ENCODE assay signal across 8 cellular contexts in genomic region chr1:52055854-52056109, GRCh38. TPM values are rescaled to one million over a fixed set of nuclear protein-coding genes. Genes with fewer than 3 reads are reported as not detected.
DNase-seq lines count a peak whose midpoint lies in the region; ATAC-seq, FAIRE-seq and TF ChIP-seq lines count a peak whose summit lies in the region.

No MANE protein-coding gene starts in this region.

- peaks cover 50% of the 10 kb centered on the region for H3K36me3 Mint-ChIP-seq in stimulated activated naive CD8-positive, alpha-beta T cell treated with anti-CD3 and anti-CD28 coated beads, Interleukin-15, Interleukin-2, amounts not matched to agents 100 ng/mL and 50 ng/mL, for 24 hours (ENCODE audit: low read depth)

- ATAC-seq in stimulated activated naive CD8-positive, alpha-beta T cell treated with anti-CD3 and anti-CD28 coated beads, Interleukin-15, Interleukin-2, amounts not matched to agents 100 U/mL and 50 U/mL, for 24 hours = no peak
- no peak for ATAC-seq in HG03280 (IDR thresholded peaks at IDR 0.05; ENCODE audit: unreplicated experiment)

- H3K27ac Mint-ChIP-seq in stimulated activated naive CD8-positive, alpha-beta T cell treated with anti-CD3 and anti-CD28 coated beads, Interleukin-15, Interleukin-2, amounts not matched to agents 100 ng/mL and 50 ng/mL, for 24 hours = peak overlapping the region; percentile 96

- H3K27me3 Mint-ChIP-seq in stimulated activated naive CD8-positive, alpha-beta T cell treated with anti-CD3 and anti-CD28 coated beads, Interleukin-15, Interleukin-2, amounts not matched to agents 100 ng/mL and 50 ng/mL, for 24 hours = no peaks in the 10 kb centered on the region

- H3K4me3 ChIP-seq in bronchial epithelial cell (ENCODE audit: low read depth, low read length) (peak overlapping the region; percentile 62), mucosa of rectum (ENCODE audit: low read length in 2 of 2) (peak overlapping the region; percentile 92 to 98)

- H3K9ac ChIP-seq in mucosa of rectum (ENCODE audit: low read depth in 1 of 2, low read length in 2 of 2) = peak overlapping the region; percentile 79 to 97

- DNase-seq in stimulated activated naive CD8-positive, alpha-beta T cell treated with anti-CD3 and anti-CD28 coated beads, Interleukin-15, Interleukin-2, amounts not matched to agents 100 U/mL and 50 U/mL, for 24 hours = no peak
- DNase-seq in bronchial epithelial cell (ENCODE audit: low read depth) (no peak), HCEC 1CT (no peak), NCI-H345 (lab: John Stamatoyannopoulos, UW) (no peak), pons (ENCODE audit: low spot score) (no peak)

- H3K4me1 Mint-ChIP-seq in stimulated activated naive CD8-positive, alpha-beta T cell treated with anti-CD3 and anti-CD28 coated beads, Interleukin-15, Interleukin-2, amounts not matched to agents 100 ng/mL and 50 ng/mL, for 24 hours (ENCODE audit: low read depth) = peaks cover 66% of the 10 kb centered on the region

- no peak for FAIRE-seq in bronchial epithelial cell (lab: Jason Lieb, UNC)

- no peak for TF ChIP-seq CTCF in bronchial epithelial cell (IDR thresholded peaks at IDR 0.05; ENCODE audit: insufficient read depth, low read length, severe bottlenecking)

- peak overlapping the region; percentile 98 for H3K4me3 Mint-ChIP-seq in stimulated activated naive CD8-positive, alpha-beta T cell treated with anti-CD3 and anti-CD28 coated beads, Interleukin-15, Interleukin-2, amounts not matched to agents 100 ng/mL and 50 ng/mL, for 24 hours

- no peaks in the 10 kb centered on the region for H3K9me3 Mint-ChIP-seq in stimulated activated naive CD8-positive, alpha-beta T cell treated with anti-CD3 and anti-CD28 coated beads, Interleukin-15, Interleukin-2, amounts not matched to agents 100 ng/mL and 50 ng/mL, for 24 hours

- H3K9me3 ChIP-seq in mucosa of rectum (ENCODE audit: control insufficient read depth in 2 of 2, low read length in 2 of 2) = no peaks in the 10 kb centered on the region

- H3K27ac ChIP-seq in mucosa of rectum (ENCODE audit: low read depth in 2 of 2, low read length in 2 of 2) = peak overlapping the region; percentile 92 to 93

- H3K27me3 ChIP-seq in bronchial epithelial cell (ENCODE audit: control insufficient read depth, insufficient read depth, low read length) (no peaks in the 10 kb centered on the region), mucosa of rectum (ENCODE audit: control insufficient read depth in 2 of 2, insufficient read depth in 2 of 2, low read length in 2 of 2) (no peaks in the 10 kb centered on the region)

- peaks cover 16 to 26% of the 10 kb centered on the region in 2 donors for H3K4me1 ChIP-seq in mucosa of rectum (ENCODE audit: control insufficient read depth in 2 of 2, insufficient read depth in 2 of 2, low read length in 2 of 2)

- H3K36me3 ChIP-seq in bronchial epithelial cell (ENCODE audit: control insufficient read depth, insufficient read depth, low read length) (peaks cover 15% of the 10 kb centered on the region), mucosa of rectum (ENCODE audit: control insufficient read depth in 2 of 2, insufficient read depth in 2 of 2, low read length in 2 of 2) (peaks cover 17% of the 10 kb centered on the region in 2 donors)

RNA-seq across cellular contexts. Expression of gene BTF3L4, which starts 0.3 kb away (rescaled TPM):
- total RNA-seq in bronchial epithelial cell = 51.9 and 58.5 TPM in 2 replicates

RNA-seq across cellular contexts. Expression of gene TXNDC12, which starts 0.8 kb away (rescaled TPM):
- total RNA-seq in bronchial epithelial cell = 35.5 and 54.8 TPM in 2 replicates

RNA-seq across cellular contexts. Expression of gene KTI12, which starts 22.2 kb away (rescaled TPM):
- 5.6 and 10.0 TPM in 2 replicates for total RNA-seq in bronchial epithelial cell
